ENCODE assay signal across 8 cellular contexts in genomic region chr2:18149660-18150246, GRCh38.
DNase-seq lines count a peak whose midpoint lies in the region; ATAC-seq and TF ChIP-seq lines count a peak whose summit lies in the region.

No MANE protein-coding gene starts in this region.

- TF ChIP-seq CTCF in AG09319 (IDR thresholded peaks at IDR 0.05; ENCODE audit: low read depth, low read length) (peak; percentile 80), progenitor cell of endocrine pancreas (IDR thresholded peaks at IDR 0.05; ENCODE audit: unreplicated experiment) (peak; percentile 81)

- H3K27ac Mint-ChIP-seq in progenitor cell of endocrine pancreas, result no peak overlapping the region

- peak; percentile 84 for ATAC-seq in GM18868 (IDR thresholded peaks at IDR 0.05; ENCODE audit: unreplicated experiment)
- no peak for ATAC-seq in HG02623 (IDR thresholded peaks at IDR 0.05; ENCODE audit: unreplicated experiment)
- ATAC-seq in HG02571 (IDR thresholded peaks at IDR 0.05; ENCODE audit: unreplicated experiment), result no peak

- H3K9me3 Mint-ChIP-seq in progenitor cell of endocrine pancreas (ENCODE audit: low read depth), result no peaks in the 10 kb centered on the region

- H3K4me3 Mint-ChIP-seq in progenitor cell of endocrine pancreas (ENCODE audit: low read depth), result no peak overlapping the region

- peaks cover 2% of the 10 kb centered on the region for H3K27me3 Mint-ChIP-seq in progenitor cell of endocrine pancreas

- no peaks in the 10 kb centered on the region for H3K36me3 Mint-ChIP-seq in progenitor cell of endocrine pancreas (ENCODE audit: insufficient read depth)

- DNase-seq in AG09319 (ENCODE audit: extremely low read depth, low read depth) (peak; percentile 27), HuH-7.5 (ENCODE audit: low spot score) (peak; percentile 7), OCI-M1 (lab: John Stamatoyannopoulos, UW) (peak; percentile 68), epidermal melanocyte (ENCODE audit: insufficient read length, low spot score) (peak; percentile 64), progenitor cell of endocrine pancreas (ENCODE audit: low spot score, unreplicated experiment) (no peak)

- no peaks in the 10 kb centered on the region for H3K4me1 Mint-ChIP-seq in progenitor cell of endocrine pancreas (ENCODE audit: low read depth)
